ENCODE assay signal across 8 cellular contexts in the genomic region with DNA sequence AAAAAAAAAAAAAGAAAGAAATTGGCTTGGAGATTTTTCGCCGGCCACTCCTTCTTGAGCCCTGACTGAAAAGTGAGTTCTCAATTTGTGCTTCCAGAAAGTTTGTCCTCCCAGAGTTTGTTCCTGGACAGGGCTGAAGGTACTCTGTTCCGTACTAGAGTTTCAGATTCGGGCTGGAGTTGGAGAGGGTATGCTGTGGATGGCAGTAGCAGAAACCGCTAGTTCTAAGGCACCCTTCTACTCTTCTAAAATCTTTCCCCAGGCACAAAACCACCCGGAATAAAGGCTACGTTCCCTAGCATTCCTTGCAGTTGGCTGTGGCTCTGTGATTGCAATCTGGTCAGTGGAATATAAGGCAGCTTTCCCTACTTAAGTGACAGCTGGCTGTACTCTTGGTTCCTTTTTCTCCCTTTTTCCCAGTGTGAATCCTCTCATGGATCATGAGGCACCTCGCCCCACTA. TPM values are rescaled to one million over a fixed set of nuclear protein-coding genes. Genes with fewer than 3 reads are reported as not detected.
DNase-seq lines count a peak whose midpoint lies in the region; ATAC-seq and TF ChIP-seq lines count a peak whose summit lies in the region.

No MANE protein-coding gene starts in this region.

- ATAC-seq in Right ventricle myocardium superior (ENCODE audit: poor library complexity): peak; percentile 48
- no peak for ATAC-seq in Right ventricle myocardium inferior
- ATAC-seq in SK-N-SH treated with all-trans-retinoic acid at 6 μM for 48 hours: peak; percentile 69
- no peak for ATAC-seq in HG03378 (IDR thresholded peaks at IDR 0.05; ENCODE audit: unreplicated experiment)
- ATAC-seq in GM19467 (IDR thresholded peaks at IDR 0.05; ENCODE audit: unreplicated experiment): no peak

- peaks cover 36% of the 10 kb centered on the region for H3K79me2 ChIP-seq in fibroblast of lung (ENCODE audit: control insufficient read depth, insufficient read depth, low read length)
- peaks cover 2% of the 10 kb centered on the region for H3K79me2 ChIP-seq in trophoblast cell (ENCODE audit: control insufficient read depth, insufficient read depth, low read length, poor library complexity)

- DNase-seq in Right ventricle myocardium superior: no peak
- no peak for DNase-seq in Right ventricle myocardium inferior (ENCODE audit: missing footprints)
- peak; percentile 25 to 62 for DNase-seq in fibroblast of lung (ENCODE audit: low read depth in 2 of 2)
- peak; percentile 15 to 53 for DNase-seq in trophoblast cell
- DNase-seq in midbrain (lab: John Stamatoyannopoulos, UW): no peak

- H3K27ac ChIP-seq in fibroblast of lung (ENCODE audit: insufficient read depth, low read length) (peak overlapping the region; percentile 87), trophoblast cell (ENCODE audit: low read depth, low read length) (no peak overlapping the region)

- H3K9ac ChIP-seq in fibroblast of lung (ENCODE audit: insufficient read depth, low read length) (peak overlapping the region; percentile 58), trophoblast cell (ENCODE audit: low read length) (no peak overlapping the region)

- TF ChIP-seq CTCF in fibroblast of lung (conservative IDR thresholded peaks at IDR 0.05 in 1 of 2, IDR thresholded peaks at IDR 0.05 in 1 of 2; ENCODE audit: low read depth in 1 of 2, low read length in 2 of 2): no peak

- H3K36me3 ChIP-seq in fibroblast of lung (ENCODE audit: control insufficient read depth, insufficient read depth, low read length) (peaks cover 3% of the 10 kb centered on the region), trophoblast cell (ENCODE audit: control insufficient read depth in 1 of 2, insufficient read depth in 2 of 2, low read length in 2 of 2) (peaks cover 0 to 4% of the 10 kb centered on the region in 2 experiments)

- no peak overlapping the region for H3K4ac ChIP-seq in trophoblast cell (ENCODE audit: low read depth, low read length)

- H2AFZ ChIP-seq in fibroblast of lung (ENCODE audit: low read length) (peak overlapping the region; percentile 68), trophoblast cell (ENCODE audit: insufficient read depth, low read length, poor library complexity) (peak overlapping the region; percentile 53)

- H3K9me3 ChIP-seq in fibroblast of lung (ENCODE audit: control insufficient read depth, insufficient read depth, low read depth, low read length) (no peaks in the 10 kb centered on the region), trophoblast cell (ENCODE audit: insufficient read depth, low read depth, low read length) (no peaks in the 10 kb centered on the region)

- H2AK5ac ChIP-seq in trophoblast cell (ENCODE audit: low read length): no peak overlapping the region

- no peak overlapping the region for H2BK5ac ChIP-seq in trophoblast cell (ENCODE audit: low read depth, low read length, poor library complexity)

- no peaks in the 10 kb centered on the region for H4K20me1 ChIP-seq in fibroblast of lung (ENCODE audit: control insufficient read depth, extremely low read depth, insufficient read depth, low read length)

- peak overlapping the region; percentile 83 for H4K8ac ChIP-seq in trophoblast cell (ENCODE audit: low read depth, low read length)

- H2BK120ac ChIP-seq in trophoblast cell (ENCODE audit: insufficient read depth, low read length, poor library complexity): no peak overlapping the region

- intact Hi-C loops in Right ventricle myocardium superior (cut with DNase I) (no loop called here), Right ventricle myocardium inferior (cut with DNase I) (loop anchor here (10.0 kb wide), 1 partner anchor 155 kb away; no protein-coding TSS in a partner anchor)

- H4K12ac ChIP-seq in trophoblast cell (ENCODE audit: low read depth, low read length): peak overlapping the region; percentile 35

- H2BK12ac ChIP-seq in trophoblast cell (ENCODE audit: low read length): no peak overlapping the region

- H3K4me3 ChIP-seq in fibroblast of lung (replicated peaks in 1 of 4; ENCODE audit: control extremely low read depth in 1 of 4, insufficient read depth in 1 of 4, low read depth in 3 of 4, low read length in 4 of 4): peak overlapping the region; percentile 65 to 82 (median 72)
- no peak overlapping the region for H3K4me3 ChIP-seq in trophoblast cell (ENCODE audit: low read depth, low read length)

- no peak overlapping the region for H3K23ac ChIP-seq in trophoblast cell (ENCODE audit: low read length)

- no CpG with 5 or more reads among the region's 8 CpGs for WGBS in trophoblast cell (ENCODE audit: extremely low coverage, insufficient coverage, insufficient read length)

- H3K27me3 ChIP-seq in fibroblast of lung (ENCODE audit: control insufficient read depth, insufficient read depth, low read length) (no peaks in the 10 kb centered on the region), trophoblast cell (ENCODE audit: insufficient read depth, low read length) (no peaks in the 10 kb centered on the region)

- peak overlapping the region; percentile 97 for H3K4me2 ChIP-seq in fibroblast of lung (ENCODE audit: extremely low read depth, insufficient read depth, low read length)
- peak overlapping the region; percentile 48 for H3K4me2 ChIP-seq in trophoblast cell (ENCODE audit: low read length)

- H3K14ac ChIP-seq in trophoblast cell (ENCODE audit: low read length): no peak overlapping the region

- H3K79me1 ChIP-seq in trophoblast cell (ENCODE audit: low read length): peaks cover 2% of the 10 kb centered on the region

- H3K18ac ChIP-seq in trophoblast cell (ENCODE audit: low read length): no peak overlapping the region

- H4K91ac ChIP-seq in trophoblast cell (ENCODE audit: low read depth, low read length): no peak overlapping the region

- H3K4me1 ChIP-seq in fibroblast of lung (ENCODE audit: control insufficient read depth, extremely low read depth, insufficient read depth, low read length): peaks cover 17% of the 10 kb centered on the region
- peaks cover 5 to 10% of the 10 kb centered on the region in 2 experiments for H3K4me1 ChIP-seq in trophoblast cell (ENCODE audit: control insufficient read depth in 1 of 2, insufficient read depth in 2 of 2, low read length in 2 of 2)

TF ChIP-seq in SK-N-SH treated with all-trans-retinoic acid at 6 μM for 48 hours, 23 proteins besides CTCF, POLR2A, EP300 and RAD21:
- no peak for TF ChIP-seq OSR1 (CRISPR knock-in tag; IDR thresholded peaks at IDR 0.05)

RNA-seq across cellular contexts. Expression of a gene that starts 0.7 kb away (rescaled TPM):
- total RNA-seq in Right ventricle myocardium superior (10.2 TPM), Right ventricle myocardium inferior (10.3 TPM), fibroblast of lung (15.4 and 20.3 TPM in 2 replicates)
- polyA plus RNA-seq in fibroblast of lung: 16.6 and 17.8 TPM in 2 replicates
- 9.2 and 10.9 TPM in 2 replicates for polyA plus RNA-seq in fibroblast of lung (2012)
- polyA minus RNA-seq in fibroblast of lung (ENCODE audit: low replicate concordance): 13.0 and 42.6 TPM in 2 replicates
- polyA plus RNA-seq in trophoblast cell (2013): 9.4 and 9.7 TPM in 2 replicates

Comparison
In these comparisons a context has a peak if more than half of its experiments do, and no peak if none do; other contexts are left out.
1. ATAC-seq: peak in Right ventricle myocardium superior (single experiment) and SK-N-SH treated with all-trans-retinoic acid at 6 μM for 48 hours (single experiment); none in Right ventricle myocardium inferior (single experiment), HG03378 (single experiment) and GM19467 (single experiment).
2. DNase-seq: peak in fibroblast of lung (2 of 2) and trophoblast cell (2 of 2); none in Right ventricle myocardium superior (single experiment), Right ventricle myocardium inferior (single experiment) and midbrain (single experiment).